ENCODE assay signal across 24 cellular contexts in the genomic region with DNA sequence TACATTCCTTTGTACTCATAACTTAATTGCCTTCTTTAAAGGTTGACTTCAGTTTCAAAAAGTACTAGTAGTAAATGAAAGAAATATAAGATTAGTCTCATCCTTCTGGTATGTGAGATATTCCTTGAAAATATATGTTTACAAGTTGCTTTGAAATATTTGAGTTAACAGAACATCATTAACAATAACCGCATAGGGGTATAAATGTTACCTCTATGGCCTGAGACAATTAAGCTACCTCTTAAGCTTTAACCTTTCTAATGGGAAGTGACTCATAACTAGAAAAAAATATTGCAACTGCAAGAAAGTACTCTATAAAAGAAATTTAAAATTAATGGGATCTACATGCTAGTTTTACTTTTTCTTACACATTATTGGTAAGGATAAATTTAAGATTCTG.
DNase-seq lines count a peak whose midpoint lies in the region; ATAC-seq, FAIRE-seq and TF ChIP-seq lines count a peak whose summit lies in the region.
"Had no signal": no experiment of that assay in that cellular context is flagged by ENCODE, and none has a peak within 500 bp of the region (broad histone marks: within the 10 kb centered on the region; RNA-seq: fewer than 3 reads in every experiment).

No MANE protein-coding gene starts in this region.

- H3K36me3 ChIP-seq in PC-3 (ENCODE audit: low read depth, low read length) (no peaks in the 10 kb centered on the region), astrocyte (ENCODE audit: insufficient read depth, low read length) (no peaks in the 10 kb centered on the region)
- H3K36me3 ChIP-seq: BLaER1 treated with 17β-estradiol and CSF1 and Interleukin-3, amounts not matched to agents 10 nM and 100 nM had no signal

- intact Hi-C loops in PC-3 (cut with micrococcal nuclease), result loop anchor here (1.0 to 5.0 kb wide), 3 partner anchors 19 to 396 kb away; partner anchors contain the start of gene CDH10

- H3K9me3 ChIP-seq in PC-3 (ENCODE audit: low read length), result no peaks in the 10 kb centered on the region
- peaks cover 4% of the 10 kb centered on the region for H3K9me3 ChIP-seq in astrocyte (ENCODE audit: insufficient read depth, low read depth, low read length)
- H3K9me3 ChIP-seq: BLaER1 treated with 17β-estradiol and CSF1 and Interleukin-3, amounts not matched to agents 10 nM and 100 nM; Caco-2 had no signal

- H3K79me2 ChIP-seq in PC-3 (ENCODE audit: low read length) (no peaks in the 10 kb centered on the region), astrocyte (ENCODE audit: insufficient read depth, low read length) (no peaks in the 10 kb centered on the region)

- H3K27ac ChIP-seq in PC-3 (ENCODE audit: low read length), result no peak overlapping the region
- H3K27ac ChIP-seq in astrocyte (ENCODE audit: low read depth, low read length), result no peak overlapping the region
- H3K27ac ChIP-seq: 22Rv1; BLaER1 treated with 17β-estradiol and CSF1 and Interleukin-3, amounts not matched to agents 10 nM and 100 nM; C4-2B had no signal

- H3K4me3 ChIP-seq in PC-3 (ENCODE audit: low read length) (no peak overlapping the region), astrocyte (ENCODE audit: insufficient read depth, low read depth, low read length) (no peak overlapping the region)
- H3K4me3 ChIP-seq: BLaER1 treated with 17β-estradiol and CSF1 and Interleukin-3, amounts not matched to agents 10 nM and 100 nM had no signal

- H4K20me1 ChIP-seq in PC-3 (ENCODE audit: low read length), result no peaks in the 10 kb centered on the region
- H4K20me1 ChIP-seq in astrocyte (ENCODE audit: insufficient read depth, low read length), result no peaks in the 10 kb centered on the region
- H4K20me1 ChIP-seq: BLaER1 treated with 17β-estradiol and CSF1 and Interleukin-3, amounts not matched to agents 10 nM and 100 nM had no signal

- POLR2A ChIA-PET in PC-3 (lab: Charles Lee; ENCODE audit: unreplicated experiment), result no interaction called here

- no peak overlapping the region for H3K4me3 Mint-ChIP-seq in astrocyte (ENCODE audit: unreplicated experiment)
- H3K4me3 Mint-ChIP-seq: B cell; CD4-positive, alpha-beta T cell; CD8-positive, alpha-beta T cell had no signal

- no peaks in the 10 kb centered on the region for H3K9me3 Mint-ChIP-seq in astrocyte (ENCODE audit: unreplicated experiment)

- no peak overlapping the region for H2AFZ ChIP-seq in PC-3 (ENCODE audit: low read length)
- no peak overlapping the region for H2AFZ ChIP-seq in astrocyte (ENCODE audit: low read depth, low read length)

- FAIRE-seq in astrocyte (lab: Jason Lieb, UNC), result no peak
- FAIRE-seq: A204.1, D721Med, G401.6, GM12891, GM19239 had no signal

- H3K27ac Mint-ChIP-seq in astrocyte (ENCODE audit: unreplicated experiment), result no peak overlapping the region
- H3K27ac Mint-ChIP-seq: B cell; CD4-positive, alpha-beta T cell; CD8-positive, alpha-beta T cell had no signal

- no peaks in the 10 kb centered on the region for H3F3A ChIP-seq in PC-3 (ENCODE audit: low read length, unreplicated experiment)

- peak; percentile 87 for ATAC-seq in PC-3
- ATAC-seq: CD8-positive, alpha-beta T cell had no signal

- no peak overlapping the region for H3K9ac ChIP-seq in PC-3 (ENCODE audit: low read length)
- no peak overlapping the region for H3K9ac ChIP-seq in astrocyte (ENCODE audit: low read length)
- H3K9ac ChIP-seq: BLaER1 treated with 17β-estradiol and CSF1 and Interleukin-3, amounts not matched to agents 10 nM and 100 nM had no signal

- H3K9me2 ChIP-seq in PC-3 (replicated peaks; ENCODE audit: low read length), result no peaks in the 10 kb centered on the region

- TF ChIP-seq CTCF in PC-3 (conservative IDR thresholded peaks at IDR 0.05; ENCODE audit: low read depth, low read length) (no peak), astrocyte (IDR thresholded peaks at IDR 0.05; ENCODE audit: insufficient read depth, low read depth, low read length) (no peak)

- H3K4me1 ChIP-seq in PC-3 (ENCODE audit: insufficient read depth, low read length) (peaks cover 19% of the 10 kb centered on the region), astrocyte (ENCODE audit: insufficient read depth, low read length) (no peaks in the 10 kb centered on the region)
- H3K4me1 ChIP-seq: BLaER1 treated with 17β-estradiol and CSF1 and Interleukin-3, amounts not matched to agents 10 nM and 100 nM; Caco-2 had no signal

- CTCF ChIA-PET in PC-3 (lab: Charles Lee), result no interaction called here

- BruUV-seq in PC-3 (replicated peaks; lab: Mats Ljungman, UMichigan), result no TSS peak

- H3K27me3 Mint-ChIP-seq in astrocyte (ENCODE audit: low read depth, unreplicated experiment), result no peaks in the 10 kb centered on the region
- H3K27me3 Mint-ChIP-seq: B cell; CD4-positive, alpha-beta T cell had no signal

- no peaks in the 10 kb centered on the region for H3K36me3 Mint-ChIP-seq in astrocyte (ENCODE audit: low read depth, unreplicated experiment)
- H3K36me3 Mint-ChIP-seq: CD8-positive, alpha-beta T cell had no signal

- 0 out of 2 replicates have a peak overlapping the region, but pooled peaks have one; percentile 2 for H3K4me2 ChIP-seq in PC-3 (ENCODE audit: low read length)
- no peak overlapping the region for H3K4me2 ChIP-seq in astrocyte (ENCODE audit: low read length)
- H3K4me2 ChIP-seq: BLaER1 treated with 17β-estradiol and CSF1 and Interleukin-3, amounts not matched to agents 10 nM and 100 nM had no signal

- H3K4me1 Mint-ChIP-seq in astrocyte (ENCODE audit: low read depth, unreplicated experiment), result peaks cover 17% of the 10 kb centered on the region
- H3K4me1 Mint-ChIP-seq: B cell had no signal

- H3K27me3 ChIP-seq in PC-3 (ENCODE audit: low read length), result no peaks in the 10 kb centered on the region
- H3K27me3 ChIP-seq in astrocyte (ENCODE audit: insufficient read depth, low read length), result no peaks in the 10 kb centered on the region
- H3K27me3 ChIP-seq: BLaER1 treated with 17β-estradiol and CSF1 and Interleukin-3, amounts not matched to agents 10 nM and 100 nM had no signal

- peak; percentile 66 for DNase-seq in A172 (ENCODE audit: low spot score)
- DNase-seq in PC-3, result peak; percentile 53
- peak; percentile 6 for DNase-seq in astrocyte (ENCODE audit: low read depth)
- peak; percentile 57 for DNase-seq in renal cortical epithelial cell (ENCODE audit: low read depth)
- no peak for DNase-seq in T1000 (lab: John Stamatoyannopoulos, UW)
- DNase-seq in NCI-H446 treated with DMSO at 0.1 percent for 48 hours (lab: John Stamatoyannopoulos, UW), result no peak
- DNase-seq in superior temporal gyrus (ENCODE audit: extremely low spot score), result no peak
- DNase-seq in NK-92 treated with Interleukin-12 subunit alpha and Interleukin-12 subunit beta, amount 100 ng/mL, for 24 hours (lab: John Stamatoyannopoulos, UW), result no peak
- DNase-seq: AML-193; Caco-2; Calu3; CD4-positive, alpha-beta T cell; CD8-positive, alpha-beta T cell; DMS79 treated with DMSO at 0.1 percent for 48 hours; GF-D8 had no signal

Comparison
In these comparisons a context has a peak if more than half of its experiments do, and no peak if none do; other contexts are left out.
1. DNase-seq: peak in A172 (single experiment), PC-3 (single experiment), astrocyte (single experiment) and renal cortical epithelial cell (single experiment); none in T1000 (single experiment), NCI-H446 treated with DMSO at 0.1 percent for 48 hours (single experiment), superior temporal gyrus (single experiment) and NK-92 treated with Interleukin-12 subunit alpha and Interleukin-12 subunit beta, amount 100 ng/mL, for 24 hours (single experiment).